8 cellular contexts compared by ENCODE assay signal in the genomic region with DNA sequence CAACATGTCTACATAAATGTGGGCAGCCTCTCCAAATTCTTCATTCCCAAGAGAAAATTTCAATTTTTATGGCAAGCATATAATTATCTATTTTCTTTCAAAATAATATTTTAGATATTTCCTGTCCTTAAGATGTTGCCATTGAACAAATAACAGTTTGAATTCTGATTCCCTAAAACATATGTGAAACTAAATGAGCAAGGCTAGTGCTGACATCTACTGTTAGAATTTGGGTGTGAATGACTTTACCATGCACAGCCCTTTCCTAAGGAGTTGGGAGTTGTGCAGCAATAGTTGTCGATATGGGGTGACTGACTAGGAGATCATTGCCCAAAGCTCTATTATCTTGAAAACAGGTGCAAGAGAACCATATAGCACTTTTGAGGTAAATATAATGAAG.
DNase-seq lines count a peak whose midpoint lies in the region; ATAC-seq, FAIRE-seq and TF ChIP-seq lines count a peak whose summit lies in the region.

No MANE protein-coding gene starts in this region.

- H3K9me2 ChIP-seq in OCI-LY1 (ENCODE audit: low read depth, low read length): no peaks in the 10 kb centered on the region

- H2AFZ ChIP-seq in OCI-LY1 (ENCODE audit: low read length) (no peak overlapping the region), endothelial cell of umbilical vein (ENCODE audit: low read depth, low read length) (no peak overlapping the region)

- H3K79me2 ChIP-seq in OCI-LY1 (ENCODE audit: insufficient read depth, low read length) (no peaks in the 10 kb centered on the region), endothelial cell of umbilical vein (ENCODE audit: control insufficient read depth, insufficient read depth, low read length) (no peaks in the 10 kb centered on the region)

- H3K9ac ChIP-seq in OCI-LY1 (ENCODE audit: low read length): no peak overlapping the region
- no peak overlapping the region for H3K9ac ChIP-seq in endothelial cell of umbilical vein (replicated peaks; ENCODE audit: extremely low read depth, insufficient read depth, low read length)

- FAIRE-seq in endothelial cell of umbilical vein (lab: Jason Lieb, UNC): peak; percentile 72

- no peaks in the 10 kb centered on the region for H3K9me1 ChIP-seq in endothelial cell of umbilical vein (replicated peaks; ENCODE audit: control insufficient read depth, extremely low read depth, insufficient read depth, low read length)

- dilution Hi-C loops in endothelial cell of umbilical vein (cut with MboI; ENCODE audit: extremely low pct_ligation_motif_present, low sequenced_read_pairs): no loop called here

- no peak for ATAC-seq in activated CD8-positive, alpha-beta T cell treated with anti-CD3 and anti-CD28 coated beads for 36 hours
- ATAC-seq in activated CD8-positive, alpha-beta T cell treated with anti-CD3 and anti-CD28 coated beads, Interleukin-2, amount 10 ng/mL, durations not matched to agents 7 days and 5 days: no peak
- no peak for ATAC-seq in activated CD4-positive, alpha-beta T cell treated with anti-CD3 and anti-CD28 coated beads for 36 hours

- BruUV-seq in endothelial cell of umbilical vein (replicated peaks; lab: Mats Ljungman, UMichigan): no TSS peak

- TF ChIP-seq POLR2A in endothelial cell of umbilical vein (IDR thresholded peaks at IDR 0.05; ENCODE audit: low read depth, low read length): no peak

- CTCF ChIA-PET in activated CD8-positive, alpha-beta T cell treated with anti-CD3 and anti-CD28 coated beads for 36 hours (lab: Charles Lee): interaction anchor here (0.6 to 2.0 kb wide), 6 partner anchors 9 to 809 kb away, joined by 3 to 6 read pairs (median 4); no protein-coding TSS in a partner anchor
- CTCF ChIA-PET in activated CD8-positive, alpha-beta T cell treated with anti-CD3 and anti-CD28 coated beads, Interleukin-2, amount 10 ng/mL, durations not matched to agents 7 days and 5 days (lab: Charles Lee): interaction anchor here (1.4 to 2.4 kb wide), 2 partner anchors 87 to 809 kb away, joined by 5 to 11 read pairs; no protein-coding TSS in a partner anchor
- CTCF ChIA-PET in endothelial cell of umbilical vein (lab: Charles Lee): interaction anchor here (0.9 to 4.0 kb wide), 7 partner anchors 9 to 809 kb away, joined by 3 to 32 read pairs (median 4); no protein-coding TSS in a partner anchor
- CTCF ChIA-PET in activated CD4-positive, alpha-beta T cell treated with anti-CD3 and anti-CD28 coated beads for 36 hours (lab: Charles Lee): interaction anchor here (0.7 to 2.2 kb wide), 3 partner anchors 87 to 809 kb away, joined by 3 to 5 read pairs (median 3); no protein-coding TSS in a partner anchor

- H3K4me3 ChIP-seq in OCI-LY1 (ENCODE audit: low read depth, low read length, poor library complexity, severe bottlenecking) (no peak overlapping the region), endothelial cell of umbilical vein (replicated peaks in 1 of 3; ENCODE audit: insufficient read depth in 1 of 3, low read depth in 1 of 3, low read length in 3 of 3) (no peak overlapping the region)

- no peaks in the 10 kb centered on the region for H3F3A ChIP-seq in OCI-LY1 (ENCODE audit: insufficient read depth, low read length)

- no peaks in the 10 kb centered on the region for H3K36me3 Mint-ChIP-seq in activated CD8-positive, alpha-beta T cell treated with anti-CD3 and anti-CD28 coated beads for 36 hours (ENCODE audit: low read depth)
- no peaks in the 10 kb centered on the region for H3K36me3 Mint-ChIP-seq in activated CD8-positive, alpha-beta T cell treated with anti-CD3 and anti-CD28 coated beads, Interleukin-2, amount 10 ng/mL, durations not matched to agents 7 days and 5 days (ENCODE audit: low read depth)
- H3K36me3 Mint-ChIP-seq in nephron (ENCODE audit: low read depth) (no peaks in the 10 kb centered on the region), glutamatergic neuron (ENCODE audit: unreplicated experiment) (no peaks in the 10 kb centered on the region)
- H3K36me3 Mint-ChIP-seq in activated CD4-positive, alpha-beta T cell treated with anti-CD3 and anti-CD28 coated beads for 36 hours (ENCODE audit: low read depth): no peaks in the 10 kb centered on the region

- H3K4me2 ChIP-seq in OCI-LY1 (ENCODE audit: low read length): no peak overlapping the region
- H3K4me2 ChIP-seq in endothelial cell of umbilical vein (ENCODE audit: insufficient read depth, low read length): no peak overlapping the region

- H3K27ac Mint-ChIP-seq in activated CD8-positive, alpha-beta T cell treated with anti-CD3 and anti-CD28 coated beads for 36 hours: no peak overlapping the region
- H3K27ac Mint-ChIP-seq in activated CD8-positive, alpha-beta T cell treated with anti-CD3 and anti-CD28 coated beads, Interleukin-2, amount 10 ng/mL, durations not matched to agents 7 days and 5 days: no peak overlapping the region
- H3K27ac Mint-ChIP-seq in nephron (peak overlapping the region in 1 of 3 experiments; percentile 40), glutamatergic neuron (ENCODE audit: unreplicated experiment) (no peak overlapping the region)
- no peak overlapping the region for H3K27ac Mint-ChIP-seq in activated CD4-positive, alpha-beta T cell treated with anti-CD3 and anti-CD28 coated beads for 36 hours

- H3K27me3 ChIP-seq in OCI-LY1 (ENCODE audit: insufficient read depth, low read length): no peaks in the 10 kb centered on the region
- H3K27me3 ChIP-seq in endothelial cell of umbilical vein (ENCODE audit: control insufficient read depth in 2 of 2, insufficient read depth in 2 of 2, low read length in 2 of 2): peaks cover 0 to 2% of the 10 kb centered on the region in 2 experiments

- H3K27me3 Mint-ChIP-seq in activated CD8-positive, alpha-beta T cell treated with anti-CD3 and anti-CD28 coated beads for 36 hours: peaks cover 9% of the 10 kb centered on the region
- peaks cover 29% of the 10 kb centered on the region for H3K27me3 Mint-ChIP-seq in activated CD8-positive, alpha-beta T cell treated with anti-CD3 and anti-CD28 coated beads, Interleukin-2, amount 10 ng/mL, durations not matched to agents 7 days and 5 days (ENCODE audit: low read depth)
- H3K27me3 Mint-ChIP-seq in nephron (ENCODE audit: low read depth) (no peaks in the 10 kb centered on the region), glutamatergic neuron (ENCODE audit: unreplicated experiment) (no peaks in the 10 kb centered on the region)
- peaks cover 18% of the 10 kb centered on the region for H3K27me3 Mint-ChIP-seq in activated CD4-positive, alpha-beta T cell treated with anti-CD3 and anti-CD28 coated beads for 36 hours

- H3K4me1 ChIP-seq in OCI-LY1 (ENCODE audit: insufficient read depth, low read length, severe bottlenecking) (no peaks in the 10 kb centered on the region), endothelial cell of umbilical vein (ENCODE audit: control insufficient read depth, extremely low read depth, insufficient read depth, low read length) (no peaks in the 10 kb centered on the region)

- no peaks in the 10 kb centered on the region for H3K4me1 Mint-ChIP-seq in activated CD8-positive, alpha-beta T cell treated with anti-CD3 and anti-CD28 coated beads for 36 hours (ENCODE audit: low read depth)
- H3K4me1 Mint-ChIP-seq in activated CD8-positive, alpha-beta T cell treated with anti-CD3 and anti-CD28 coated beads, Interleukin-2, amount 10 ng/mL, durations not matched to agents 7 days and 5 days (ENCODE audit: low read depth): no peaks in the 10 kb centered on the region
- H3K4me1 Mint-ChIP-seq in nephron: no peaks in the 10 kb centered on the region
- H3K4me1 Mint-ChIP-seq in glutamatergic neuron (ENCODE audit: low read depth, unreplicated experiment): no peaks in the 10 kb centered on the region
- no peaks in the 10 kb centered on the region for H3K4me1 Mint-ChIP-seq in activated CD4-positive, alpha-beta T cell treated with anti-CD3 and anti-CD28 coated beads for 36 hours

- H4K20me1 ChIP-seq in OCI-LY1 (ENCODE audit: insufficient read depth, low read length) (no peaks in the 10 kb centered on the region), endothelial cell of umbilical vein (replicated peaks; ENCODE audit: control insufficient read depth, extremely low read depth, insufficient read depth, low read length) (no peaks in the 10 kb centered on the region)

- no peaks in the 10 kb centered on the region for H3K9me3 Mint-ChIP-seq in activated CD8-positive, alpha-beta T cell treated with anti-CD3 and anti-CD28 coated beads for 36 hours
- H3K9me3 Mint-ChIP-seq in activated CD8-positive, alpha-beta T cell treated with anti-CD3 and anti-CD28 coated beads, Interleukin-2, amount 10 ng/mL, durations not matched to agents 7 days and 5 days (ENCODE audit: insufficient read depth): no peaks in the 10 kb centered on the region
- H3K9me3 Mint-ChIP-seq in nephron (peaks cover 5% of the 10 kb centered on the region), glutamatergic neuron (ENCODE audit: unreplicated experiment) (no peaks in the 10 kb centered on the region)
- no peaks in the 10 kb centered on the region for H3K9me3 Mint-ChIP-seq in activated CD4-positive, alpha-beta T cell treated with anti-CD3 and anti-CD28 coated beads for 36 hours (ENCODE audit: low read depth)

- no peaks in the 10 kb centered on the region for H3K36me3 ChIP-seq in OCI-LY1 (ENCODE audit: insufficient read depth, low read length)
- H3K36me3 ChIP-seq in endothelial cell of umbilical vein (ENCODE audit: control insufficient read depth in 2 of 2, extremely low read depth in 1 of 2, insufficient read depth in 2 of 2, low read length in 2 of 2): no peaks in the 10 kb centered on the region

- H3K27ac ChIP-seq in OCI-LY1 (ENCODE audit: low read depth, low read length, poor library complexity, severe bottlenecking) (no peak overlapping the region), endothelial cell of umbilical vein (ENCODE audit: insufficient read depth, low read depth, low read length) (no peak overlapping the region)

- H3K9me3 ChIP-seq in OCI-LY1 (ENCODE audit: low read length) (no peaks in the 10 kb centered on the region), endothelial cell of umbilical vein (replicated peaks; ENCODE audit: control insufficient read depth, insufficient read depth, low read length) (no peaks in the 10 kb centered on the region)

- POLR2A ChIA-PET in activated CD8-positive, alpha-beta T cell treated with anti-CD3 and anti-CD28 coated beads for 36 hours (lab: Charles Lee): no interaction called here
- POLR2A ChIA-PET in activated CD8-positive, alpha-beta T cell treated with anti-CD3 and anti-CD28 coated beads, Interleukin-2, amount 10 ng/mL, durations not matched to agents 7 days and 5 days (lab: Charles Lee): no interaction called here
- POLR2A ChIA-PET in endothelial cell of umbilical vein (lab: Charles Lee): interaction anchor here (0.6 kb wide), 1 partner anchor 9 kb away, joined by 3 read pairs; no protein-coding TSS in a partner anchor
- POLR2A ChIA-PET in activated CD4-positive, alpha-beta T cell treated with anti-CD3 and anti-CD28 coated beads for 36 hours (lab: Charles Lee): no interaction called here

- peak; percentile 22 for TF ChIP-seq CTCF in activated CD8-positive, alpha-beta T cell treated with anti-CD3 and anti-CD28 coated beads for 36 hours (IDR thresholded peaks at IDR 0.05)
- peak; percentile 35 for TF ChIP-seq CTCF in OCI-LY1 (IDR thresholded peaks at IDR 0.05; ENCODE audit: low read length)
- peak in 1 of 2 donors; percentile 34 for TF ChIP-seq CTCF in endothelial cell of umbilical vein (IDR thresholded peaks at IDR 0.05; ENCODE audit: extremely low read depth in 1 of 2, insufficient read depth in 1 of 2, low read depth in 1 of 2, low read length in 2 of 2)
- peak; percentile 57 to 70 (median 68) for TF ChIP-seq CTCF in nephron (IDR thresholded peaks at IDR 0.05; ENCODE audit: unreplicated experiment in 3 of 3)
- no peak for TF ChIP-seq CTCF in glutamatergic neuron (IDR thresholded peaks at IDR 0.05; ENCODE audit: partially characterized antibody, unreplicated experiment)

- intact Hi-C loops in activated CD8-positive, alpha-beta T cell treated with anti-CD3 and anti-CD28 coated beads for 36 hours (cut with micrococcal nuclease): no loop called here
- intact Hi-C loops in endothelial cell of umbilical vein (cut with micrococcal nuclease): loop anchor here (1.0 to 5.0 kb wide), 4 partner anchors 259 to 809 kb away; no protein-coding TSS in a partner anchor
- intact Hi-C loops in activated CD4-positive, alpha-beta T cell treated with anti-CD3 and anti-CD28 coated beads for 36 hours (cut with DNase I, micrococcal nuclease): loop anchor here (2.0 to 10.0 kb wide), 5 partner anchors 257 to 779 kb away; no protein-coding TSS in a partner anchor

- DNase-seq in activated CD8-positive, alpha-beta T cell treated with anti-CD3 and anti-CD28 coated beads for 36 hours: no peak
- no peak for DNase-seq in activated CD8-positive, alpha-beta T cell treated with anti-CD3 and anti-CD28 coated beads, Interleukin-2, amount 10 ng/mL, durations not matched to agents 7 days and 5 days
- DNase-seq in endothelial cell of umbilical vein (ENCODE audit: low read depth, low spot score) (peak; percentile 71), ecto neural progenitor cell (ENCODE audit: low spot score) (no peak), glutamatergic neuron (no peak)
- no peak for DNase-seq in activated CD4-positive, alpha-beta T cell treated with anti-CD3 and anti-CD28 coated beads for 36 hours

- no peak overlapping the region for H3K4me3 Mint-ChIP-seq in activated CD8-positive, alpha-beta T cell treated with anti-CD3 and anti-CD28 coated beads for 36 hours
- no peak overlapping the region for H3K4me3 Mint-ChIP-seq in activated CD8-positive, alpha-beta T cell treated with anti-CD3 and anti-CD28 coated beads, Interleukin-2, amount 10 ng/mL, durations not matched to agents 7 days and 5 days
- no peak overlapping the region for H3K4me3 Mint-ChIP-seq in nephron
- no peak overlapping the region for H3K4me3 Mint-ChIP-seq in glutamatergic neuron (ENCODE audit: unreplicated experiment)
- H3K4me3 Mint-ChIP-seq in activated CD4-positive, alpha-beta T cell treated with anti-CD3 and anti-CD28 coated beads for 36 hours: no peak overlapping the region
